In the genomic region with DNA sequence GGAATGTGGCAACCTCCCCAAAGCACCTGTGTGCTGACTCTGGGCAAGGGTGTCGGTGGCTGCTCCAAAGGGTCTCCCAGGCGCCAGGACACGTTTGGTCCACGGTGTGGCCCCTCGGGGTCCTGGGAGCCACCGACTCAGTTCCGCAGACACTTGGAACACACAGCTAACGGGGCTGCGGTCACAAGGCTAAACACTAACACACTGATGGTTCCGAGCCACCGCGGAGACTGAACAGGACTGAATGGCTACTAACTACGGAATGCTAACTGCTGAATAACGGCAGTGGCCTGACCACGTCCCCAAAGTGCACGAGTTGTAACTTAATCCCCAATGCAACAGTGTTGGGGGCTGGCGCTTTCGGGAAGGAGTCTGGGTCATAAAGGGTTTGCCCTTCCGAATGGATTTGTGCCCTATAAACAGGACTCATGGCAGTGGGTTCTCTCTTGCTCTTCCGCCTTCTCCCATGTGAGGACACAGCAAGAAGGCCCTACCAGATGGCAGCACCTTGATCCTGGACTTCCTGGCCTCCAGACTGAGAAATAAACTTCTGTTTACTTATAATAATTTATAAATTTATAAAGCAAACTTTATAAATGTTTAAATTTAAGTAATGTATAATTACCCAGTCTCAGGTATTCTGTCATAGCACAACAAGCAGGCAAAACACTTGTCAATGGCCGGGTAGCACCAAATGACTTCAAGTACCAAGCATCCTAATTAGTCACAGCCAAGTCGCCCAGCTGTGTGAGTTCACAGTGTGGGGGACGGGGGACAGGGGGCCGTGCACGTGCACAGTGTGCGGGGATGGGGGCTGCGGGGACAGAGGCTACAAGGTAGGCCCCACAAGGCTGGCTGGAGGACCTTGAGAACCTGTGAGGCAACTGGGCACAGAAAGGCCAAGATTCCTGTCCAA, we compare ENCODE assay signal across 1 cellular context.
TF ChIP-seq lines count a peak whose summit lies in the region.

No MANE protein-coding gene starts in this region.

TF ChIP-seq in GM23338, 12 proteins besides CTCF, POLR2A, EP300 and RAD21 (continued from another document):
- TF ChIP-seq, protein P1, sequence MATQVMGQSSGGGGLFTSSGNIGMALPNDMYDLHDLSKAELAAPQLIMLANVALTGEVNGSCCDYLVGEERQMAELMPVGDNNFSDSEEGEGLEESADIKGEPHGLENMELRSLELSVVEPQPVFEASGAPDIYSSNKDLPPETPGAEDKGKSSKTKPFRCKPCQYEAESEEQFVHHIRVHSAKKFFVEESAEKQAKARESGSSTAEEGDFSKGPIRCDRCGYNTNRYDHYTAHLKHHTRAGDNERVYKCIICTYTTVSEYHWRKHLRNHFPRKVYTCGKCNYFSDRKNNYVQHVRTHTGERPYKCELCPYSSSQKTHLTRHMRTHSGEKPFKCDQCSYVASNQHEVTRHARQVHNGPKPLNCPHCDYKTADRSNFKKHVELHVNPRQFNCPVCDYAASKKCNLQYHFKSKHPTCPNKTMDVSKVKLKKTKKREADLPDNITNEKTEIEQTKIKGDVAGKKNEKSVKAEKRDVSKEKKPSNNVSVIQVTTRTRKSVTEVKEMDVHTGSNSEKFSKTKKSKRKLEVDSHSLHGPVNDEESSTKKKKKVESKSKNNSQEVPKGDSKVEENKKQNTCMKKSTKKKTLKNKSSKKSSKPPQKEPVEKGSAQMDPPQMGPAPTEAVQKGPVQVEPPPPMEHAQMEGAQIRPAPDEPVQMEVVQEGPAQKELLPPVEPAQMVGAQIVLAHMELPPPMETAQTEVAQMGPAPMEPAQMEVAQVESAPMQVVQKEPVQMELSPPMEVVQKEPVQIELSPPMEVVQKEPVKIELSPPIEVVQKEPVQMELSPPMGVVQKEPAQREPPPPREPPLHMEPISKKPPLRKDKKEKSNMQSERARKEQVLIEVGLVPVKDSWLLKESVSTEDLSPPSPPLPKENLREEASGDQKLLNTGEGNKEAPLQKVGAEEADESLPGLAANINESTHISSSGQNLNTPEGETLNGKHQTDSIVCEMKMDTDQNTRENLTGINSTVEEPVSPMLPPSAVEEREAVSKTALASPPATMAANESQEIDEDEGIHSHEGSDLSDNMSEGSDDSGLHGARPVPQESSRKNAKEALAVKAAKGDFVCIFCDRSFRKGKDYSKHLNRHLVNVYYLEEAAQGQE (IDR thresholded peaks at IDR 0.05; ENCODE audit: unreplicated experiment), result no peak
- TF ChIP-seq, protein P2, sequence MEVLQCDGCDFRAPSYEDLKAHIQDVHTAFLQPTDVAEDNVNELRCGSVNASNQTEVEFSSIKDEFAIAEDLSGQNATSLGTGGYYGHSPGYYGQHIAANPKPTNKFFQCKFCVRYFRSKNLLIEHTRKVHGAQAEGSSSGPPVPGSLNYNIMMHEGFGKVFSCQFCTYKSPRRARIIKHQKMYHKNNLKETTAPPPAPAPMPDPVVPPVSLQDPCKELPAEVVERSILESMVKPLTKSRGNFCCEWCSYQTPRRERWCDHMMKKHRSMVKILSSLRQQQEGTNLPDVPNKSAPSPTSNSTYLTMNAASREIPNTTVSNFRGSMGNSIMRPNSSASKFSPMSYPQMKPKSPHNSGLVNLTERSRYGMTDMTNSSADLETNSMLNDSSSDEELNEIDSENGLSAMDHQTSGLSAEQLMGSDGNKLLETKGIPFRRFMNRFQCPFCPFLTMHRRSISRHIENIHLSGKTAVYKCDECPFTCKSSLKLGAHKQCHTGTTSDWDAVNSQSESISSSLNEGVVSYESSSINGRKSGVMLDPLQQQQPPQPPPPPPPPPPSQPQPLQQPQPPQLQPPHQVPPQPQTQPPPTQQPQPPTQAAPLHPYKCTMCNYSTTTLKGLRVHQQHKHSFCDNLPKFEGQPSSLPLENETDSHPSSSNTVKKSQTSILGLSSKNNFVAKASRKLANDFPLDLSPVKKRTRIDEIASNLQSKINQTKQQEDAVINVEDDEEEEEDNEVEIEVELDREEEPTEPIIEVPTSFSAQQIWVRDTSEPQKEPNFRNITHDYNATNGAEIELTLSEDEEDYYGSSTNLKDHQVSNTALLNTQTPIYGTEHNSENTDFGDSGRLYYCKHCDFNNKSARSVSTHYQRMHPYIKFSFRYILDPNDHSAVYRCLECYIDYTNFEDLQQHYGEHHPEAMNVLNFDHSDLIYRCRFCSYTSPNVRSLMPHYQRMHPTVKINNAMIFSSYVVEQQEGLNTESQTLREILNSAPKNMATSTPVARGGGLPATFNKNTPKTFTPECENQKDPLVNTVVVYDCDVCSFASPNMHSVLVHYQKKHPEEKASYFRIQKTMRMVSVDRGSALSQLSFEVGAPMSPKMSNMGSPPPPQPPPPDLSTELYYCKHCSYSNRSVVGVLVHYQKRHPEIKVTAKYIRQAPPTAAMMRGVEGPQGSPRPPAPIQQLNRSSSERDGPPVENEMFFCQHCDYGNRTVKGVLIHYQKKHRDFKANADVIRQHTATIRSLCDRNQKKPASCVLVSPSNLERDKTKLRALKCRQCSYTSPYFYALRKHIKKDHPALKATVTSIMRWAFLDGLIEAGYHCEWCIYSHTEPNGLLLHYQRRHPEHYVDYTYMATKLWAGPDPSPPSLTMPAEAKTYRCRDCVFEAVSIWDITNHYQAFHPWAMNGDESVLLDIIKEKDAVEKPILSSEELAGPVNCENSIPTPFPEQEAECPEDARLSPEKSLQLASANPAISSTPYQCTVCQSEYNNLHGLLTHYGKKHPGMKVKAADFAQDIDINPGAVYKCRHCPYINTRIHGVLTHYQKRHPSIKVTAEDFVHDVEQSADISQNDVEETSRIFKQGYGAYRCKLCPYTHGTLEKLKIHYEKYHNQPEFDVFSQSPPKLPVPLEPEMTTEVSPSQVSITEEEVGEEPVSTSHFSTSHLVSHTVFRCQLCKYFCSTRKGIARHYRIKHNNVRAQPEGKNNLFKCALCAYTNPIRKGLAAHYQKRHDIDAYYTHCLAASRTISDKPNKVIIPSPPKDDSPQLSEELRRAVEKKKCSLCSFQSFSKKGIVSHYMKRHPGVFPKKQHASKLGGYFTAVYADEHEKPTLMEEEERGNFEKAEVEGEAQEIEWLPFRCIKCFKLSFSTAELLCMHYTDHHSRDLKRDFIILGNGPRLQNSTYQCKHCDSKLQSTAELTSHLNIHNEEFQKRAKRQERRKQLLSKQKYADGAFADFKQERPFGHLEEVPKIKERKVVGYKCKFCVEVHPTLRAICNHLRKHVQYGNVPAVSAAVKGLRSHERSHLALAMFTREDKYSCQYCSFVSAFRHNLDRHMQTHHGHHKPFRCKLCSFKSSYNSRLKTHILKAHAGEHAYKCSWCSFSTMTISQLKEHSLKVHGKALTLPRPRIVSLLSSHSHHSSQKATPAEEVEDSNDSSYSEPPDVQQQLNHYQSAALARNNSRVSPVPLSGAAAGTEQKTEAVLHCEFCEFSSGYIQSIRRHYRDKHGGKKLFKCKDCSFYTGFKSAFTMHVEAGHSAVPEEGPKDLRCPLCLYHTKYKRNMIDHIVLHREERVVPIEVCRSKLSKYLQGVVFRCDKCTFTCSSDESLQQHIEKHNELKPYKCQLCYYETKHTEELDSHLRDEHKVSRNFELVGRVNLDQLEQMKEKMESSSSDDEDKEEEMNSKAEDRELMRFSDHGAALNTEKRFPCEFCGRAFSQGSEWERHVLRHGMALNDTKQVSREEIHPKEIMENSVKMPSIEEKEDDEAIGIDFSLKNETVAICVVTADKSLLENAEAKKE (CRISPR knock-in tag; IDR thresholded peaks at IDR 0.05), result no peak
